1 cellular context compared by ENCODE assay signal in genomic region chr21:32612075-32612998, GRCh38.
A peak's percentile ranks its signal among the peaks of the same experiment; 100 is the strongest.
TF ChIP-seq lines count a peak whose summit lies in the region.

Gene CFAP298, minus strand, starts transcription at chr21:32612377. Its CDS starts 134 bp downstream, at chr21:32612243.

TF ChIP-seq in WTC11, 78 proteins besides CTCF, POLR2A, EP300 and RAD21 (continued from another document):
- no peak for TF ChIP-seq ZNF281 (CRISPR knock-in tag; IDR thresholded peaks at IDR 0.05)
- TF ChIP-seq ARID4B (CRISPR knock-in tag; IDR thresholded peaks at IDR 0.05; ENCODE audit: borderline replicate concordance) = no peak; the same call in 1 of the 2 replicates
- TF ChIP-seq TP53 (CRISPR knock-in tag; IDR thresholded peaks at IDR 0.05) = no peak; the same call in 1 of the 2 replicates
- TF ChIP-seq ATF6 (CRISPR knock-in tag; IDR thresholded peaks at IDR 0.05) = no peak
- no peak for TF ChIP-seq HMGA2 (CRISPR knock-in tag; IDR thresholded peaks at IDR 0.05)
- TF ChIP-seq JAZF1 (CRISPR knock-in tag; IDR thresholded peaks at IDR 0.05) = no peak
- TF ChIP-seq FOXP4 (CRISPR knock-in tag; IDR thresholded peaks at IDR 0.05) = no peak; the same call in none of the 2 replicates
- TF ChIP-seq ZMAT4 (CRISPR knock-in tag; IDR thresholded peaks at IDR 0.05) = no peak
- no peak for TF ChIP-seq RORB (CRISPR knock-in tag; IDR thresholded peaks at IDR 0.05)
- no peak for TF ChIP-seq GRHL2 (CRISPR knock-in tag; IDR thresholded peaks at IDR 0.05; ENCODE audit: insufficient replicate concordance, severe bottlenecking)
- no peak for TF ChIP-seq ZNF512 (CRISPR knock-in tag; IDR thresholded peaks at IDR 0.05; ENCODE audit: borderline replicate concordance)
- no peak for TF ChIP-seq ZNF138 (CRISPR knock-in tag; conservative IDR thresholded peaks at IDR 0.05)
- no peak for TF ChIP-seq NR1H2 (CRISPR knock-in tag; IDR thresholded peaks at IDR 0.05)
- TF ChIP-seq ESRRA (CRISPR knock-in tag; IDR thresholded peaks at IDR 0.05; ENCODE audit: borderline replicate concordance) = no peak
- no peak for TF ChIP-seq RELA (CRISPR knock-in tag; IDR thresholded peaks at IDR 0.05; ENCODE audit: borderline replicate concordance)
- peak; percentile 90 for TF ChIP-seq TEAD1 (CRISPR knock-in tag; IDR thresholded peaks at IDR 0.05)
- TF ChIP-seq USF2 (CRISPR knock-in tag; IDR thresholded peaks at IDR 0.05) = no peak
- TF ChIP-seq HMGXB4 (CRISPR knock-in tag; IDR thresholded peaks at IDR 0.05) = peak; percentile 93
- no peak for TF ChIP-seq E2F1 (CRISPR knock-in tag; IDR thresholded peaks at IDR 0.05)
